28 cellular contexts compared by ENCODE assay signal in genomic region chr2:120513776-120514357, GRCh38.
"Had no signal": no experiment of that assay in that cellular context is flagged by ENCODE, and none has a peak within 500 bp of the region (broad histone marks: within the 10 kb centered on the region; RNA-seq: fewer than 3 reads in every experiment).

No MANE protein-coding gene starts in this region.

- H3K4me2 ChIP-seq: smooth muscle cell had no signal

- H3K36me3 ChIP-seq: esophagus squamous epithelium, heart right ventricle, right lobe of liver, suprapubic skin, vagina had no signal

- H3K9me3 Mint-ChIP-seq: effector memory CD8-positive, alpha-beta T cell; natural killer cell; stimulated activated naive CD8-positive, alpha-beta T cell treated with anti-CD3 and anti-CD28 coated beads, Interleukin-15, amount 100 ng/mL, for 72 hours had no signal

- FAIRE-seq: endometrium, islet of Langerhans had no signal

- H3K4me3 Mint-ChIP-seq: effector memory CD8-positive, alpha-beta T cell; memory B cell; natural killer cell; stimulated activated naive CD8-positive, alpha-beta T cell treated with anti-CD3 and anti-CD28 coated beads, Interleukin-15, amount 100 ng/mL, for 72 hours had no signal

- H3K27me3 ChIP-seq: right lobe of liver, vagina had no signal

- H3K4me1 Mint-ChIP-seq: memory B cell; natural killer cell; stimulated activated naive CD8-positive, alpha-beta T cell treated with anti-CD3 and anti-CD28 coated beads, Interleukin-15, amount 100 ng/mL, for 72 hours had no signal

- ATAC-seq: effector memory CD8-positive, alpha-beta T cell; heart right ventricle; left ventricle myocardium superior; natural killer cell; psoas muscle; right lobe of liver; stimulated activated naive CD8-positive, alpha-beta T cell treated with anti-CD3 and anti-CD28 coated beads, Interleukin-15, amount 100 ng/mL, for 72 hours had no signal

- H3K4me3 ChIP-seq: esophagus squamous epithelium, heart right ventricle, lung, psoas muscle, right lobe of liver, smooth muscle cell, suprapubic skin, vagina had no signal

- H3K27ac Mint-ChIP-seq: effector memory CD8-positive, alpha-beta T cell; memory B cell; natural killer cell; stimulated activated naive CD8-positive, alpha-beta T cell treated with anti-CD3 and anti-CD28 coated beads, Interleukin-15, amount 100 ng/mL, for 72 hours had no signal

- H3K4me1 ChIP-seq: psoas muscle had no signal

- H3K27ac ChIP-seq: esophagus squamous epithelium, heart right ventricle, psoas muscle, right lobe of liver, suprapubic skin, vagina had no signal

- H3K9me3 ChIP-seq: esophagus squamous epithelium, heart right ventricle, psoas muscle, right lobe of liver, suprapubic skin, vagina had no signal

- H3K36me3 Mint-ChIP-seq: natural killer cell had no signal

- DNase-seq: cortex of kidney; effector memory CD8-positive, alpha-beta T cell; erythroblast; esophagus squamous epithelium; foreskin melanocyte; glutamatergic neuron; heart right ventricle; hippocampal formation; kidney glomerular epithelial cell; left ventricle myocardium superior; natural killer cell; nucleus accumbens; stimulated activated CD4-positive, alpha-beta T cell treated with anti-CD3 and anti-CD28 coated beads, Interleukin-12 subunit alpha, Interleukin-12 subunit beta, amount 100 ng/mL, for 4 hours; stimulated activated CD4-positive, alpha-beta T cell treated with anti-CD3 and anti-CD28 coated beads, Interleukin-1b, Interleukin-23, amount 100 ng/mL, for 48 hours; stimulated activated CD4-positive, alpha-beta T cell treated with anti-CD3 and anti-CD28 coated beads, Interleukin-4, amount 100 ng/mL, for 1 hour; stimulated activated CD8-positive, alpha-beta memory T cell treated with anti-CD3 and anti-CD28 coated beads, Interleukin-4, amount 100 ng/mL, for 48 hours; stimulated activated naive CD4-positive, alpha-beta T cell; stimulated activated naive CD8-positive, alpha-beta T cell treated with anti-CD3 and anti-CD28 coated beads, Interleukin-15, amount 100 ng/mL, for 72 hours; trophoblast cell had no signal
